ENCODE assay signal across 1 cellular context in the genomic region with DNA sequence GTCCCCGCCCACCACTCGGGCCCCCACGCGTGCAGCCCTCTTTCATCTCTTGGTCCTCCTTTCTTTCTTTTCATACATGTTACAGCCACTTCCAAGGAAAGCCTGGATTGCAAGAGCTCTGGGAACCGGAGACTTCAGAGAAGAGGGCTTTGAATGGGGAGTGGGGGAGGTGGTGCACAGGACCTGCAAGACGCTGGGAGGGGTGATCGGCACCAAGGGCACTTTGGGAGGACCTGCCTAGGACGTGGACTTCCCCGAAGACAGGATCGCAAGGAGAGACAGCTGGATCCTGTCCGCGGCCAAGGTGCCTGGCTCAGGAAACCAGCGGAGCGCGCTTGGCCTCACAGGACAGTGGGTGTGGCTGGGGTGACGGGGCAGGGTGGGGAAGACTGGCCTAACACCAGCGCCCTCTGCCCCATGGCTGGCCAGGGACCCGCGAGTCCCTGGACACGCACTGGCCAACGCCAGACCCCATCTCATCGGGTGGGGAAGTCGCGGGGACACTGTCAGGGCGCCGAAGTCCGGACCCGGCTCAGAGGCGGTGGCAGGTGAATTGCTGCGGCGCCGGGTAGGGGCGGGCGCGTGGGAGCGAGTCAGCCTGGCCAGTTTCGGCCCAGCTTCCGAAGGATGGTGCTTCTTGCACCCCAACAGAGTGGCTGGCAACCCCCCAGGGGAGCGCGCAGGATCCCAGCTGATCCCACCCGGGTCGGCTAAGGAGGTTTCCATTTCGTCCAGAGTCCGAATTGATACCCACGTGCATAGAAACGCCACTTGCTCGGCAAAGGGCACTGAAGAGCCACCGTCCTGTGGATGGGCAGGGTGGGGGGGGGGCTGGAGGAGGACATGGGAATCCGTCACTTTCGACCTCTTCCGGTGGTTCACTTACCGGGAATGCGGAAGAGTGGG.
TF ChIP-seq lines count a peak whose summit lies in the region.

No MANE protein-coding gene starts in this region.

TF ChIP-seq in SK-N-SH, 30 proteins besides CTCF, POLR2A, EP300 and RAD21 (continued from another document):
- no peak for TF ChIP-seq REST (IDR thresholded peaks at IDR 0.05; ENCODE audit: low read depth, low read length)
- no peak for TF ChIP-seq YY1 (IDR thresholded peaks at IDR 0.05; ENCODE audit: low read depth)
- TF ChIP-seq RCOR1 (IDR thresholded peaks at IDR 0.05; ENCODE audit: low read length), result no peak
- TF ChIP-seq, protein P1, sequence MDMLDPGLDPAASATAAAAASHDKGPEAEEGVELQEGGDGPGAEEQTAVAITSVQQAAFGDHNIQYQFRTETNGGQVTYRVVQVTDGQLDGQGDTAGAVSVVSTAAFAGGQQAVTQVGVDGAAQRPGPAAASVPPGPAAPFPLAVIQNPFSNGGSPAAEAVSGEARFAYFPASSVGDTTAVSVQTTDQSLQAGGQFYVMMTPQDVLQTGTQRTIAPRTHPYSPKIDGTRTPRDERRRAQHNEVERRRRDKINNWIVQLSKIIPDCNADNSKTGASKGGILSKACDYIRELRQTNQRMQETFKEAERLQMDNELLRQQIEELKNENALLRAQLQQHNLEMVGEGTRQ (IDR thresholded peaks at IDR 0.05; ENCODE audit: borderline replicate concordance, low read depth, low read length), result no peak
- TF ChIP-seq SIN3A (IDR thresholded peaks at IDR 0.05; ENCODE audit: borderline replicate concordance, low read depth, low read length), result no peak
